18 cellular contexts compared by ENCODE assay signal in genomic region chr20:63068711-63069367, GRCh38.
DNase-seq lines count a peak whose midpoint lies in the region; ATAC-seq and TF ChIP-seq lines count a peak whose summit lies in the region.
"Had no signal": no experiment of that assay in that cellular context is flagged by ENCODE, and none has a peak within 500 bp of the region (broad histone marks: within the 10 kb centered on the region; RNA-seq: fewer than 3 reads in every experiment).

No MANE protein-coding gene starts in this region.

- no peak overlapping the region for H3K4me2 ChIP-seq in osteoblast (ENCODE audit: insufficient read depth, low read length)

- TF ChIP-seq CTCF in BE2C (IDR thresholded peaks at IDR 0.05; ENCODE audit: low read depth, low read length): no peak
- TF ChIP-seq CTCF in WTC11 (IDR thresholded peaks at IDR 0.05): no peak
- no peak for TF ChIP-seq CTCF in osteoblast (IDR thresholded peaks at IDR 0.05; ENCODE audit: extremely low read depth, low read depth, low read length)
- TF ChIP-seq CTCF in testis (IDR thresholded peaks at IDR 0.05): no peak

- H3K4me3 ChIP-seq in BE2C (ENCODE audit: low read depth, low read length) (no peak overlapping the region), osteoblast (ENCODE audit: insufficient read depth, low read length) (no peak overlapping the region), testis (no peak overlapping the region)

- H3K4me1 ChIP-seq in BE2C: no peaks in the 10 kb centered on the region; the same call in none of the 2 replicates
- H3K4me1 ChIP-seq in osteoblast (ENCODE audit: insufficient read depth, low read length): no peaks in the 10 kb centered on the region
- H3K4me1 ChIP-seq in testis: peaks cover 5% of the 10 kb centered on the region

- CTCF ChIA-PET in WTC11 (lab: Charles Lee): interaction anchor here (1.1 to 3.7 kb wide), 4 partner anchors 13 to 155 kb away, joined by 3 to 12 read pairs (median 6); no protein-coding TSS in a partner anchor

- H3K27me3 Mint-ChIP-seq in WTC11 (ENCODE audit: low read depth): peaks cover 26% of the 10 kb centered on the region

- POLR2A ChIA-PET in WTC11 (lab: Charles Lee): no interaction called here

- H3K4me3 Mint-ChIP-seq in WTC11: no peak overlapping the region
- H3K4me3 Mint-ChIP-seq: CD8-positive, alpha-beta memory T cell had no signal

- TF ChIP-seq POLR2A in testis (IDR thresholded peaks at IDR 0.05): no peak

- H3K27ac ChIP-seq in osteoblast (ENCODE audit: low read depth, low read length) (no peak overlapping the region), testis (no peak overlapping the region)

- H3K27me3 ChIP-seq in BE2C (peaks cover 20% of the 10 kb centered on the region), osteoblast (ENCODE audit: insufficient read depth, low read length) (peaks cover 16% of the 10 kb centered on the region), testis (no peaks in the 10 kb centered on the region)

- peaks cover 4% of the 10 kb centered on the region for H3K4me1 Mint-ChIP-seq in WTC11

- intact Hi-C loops in testis (cut with DNase I; ENCODE audit: low total_unique reads): no loop called here

- ATAC-seq in WTC11: no peak
- ATAC-seq in HG03520 (IDR thresholded peaks at IDR 0.05; ENCODE audit: unreplicated experiment): no peak
- ATAC-seq: HCT116 had no signal

- DNase-seq in activated naive CD4-positive, alpha-beta T cell treated with anti-CD3 and anti-CD28 coated beads, Interleukin-2, amount 50 U/mL, for 16 hours: peak; percentile 5
- no peak for DNase-seq in activated naive CD4-positive, alpha-beta T cell (lab: John Stamatoyannopoulos, UW)
- DNase-seq in BE2C: peak; percentile 4
- DNase-seq in WTC11 (ENCODE audit: low spot score): peak; percentile 4
- peak; percentile 37 for DNase-seq in osteoblast (ENCODE audit: insufficient read length, low spot score, missing footprints)
- DNase-seq in testis: no peak
- no peak for DNase-seq in amygdala (lab: John Stamatoyannopoulos, UW)
- DNase-seq: 8988T; IMR-90; NCI-H1105; NCI-H146; NCI-H2227 treated with DMSO at 0.1 percent for 48 hours; NCI-H510A treated with DMSO at 0.1 percent for 48 hours; NCI-H774; NK-92 treated with Interleukin-12 subunit alpha and Interleukin-12 subunit beta, amount 100 ng/mL, for 24 hours had no signal

- no peaks in the 10 kb centered on the region for H3K36me3 Mint-ChIP-seq in WTC11
- H3K36me3 Mint-ChIP-seq: CD8-positive, alpha-beta memory T cell had no signal

- no peaks in the 10 kb centered on the region for H3K79me2 ChIP-seq in osteoblast (ENCODE audit: insufficient read depth, low read length)

- 0 out of 2 replicates have a peak, but pooled peaks cover 3% of the 10 kb centered on the region for H3K9me3 Mint-ChIP-seq in WTC11

- H3K36me3 ChIP-seq in BE2C (no peaks in the 10 kb centered on the region), osteoblast (ENCODE audit: insufficient read depth, low read length) (no peaks in the 10 kb centered on the region), testis (ENCODE audit: low read depth, missing control alignments) (no peaks in the 10 kb centered on the region)

- WGBS in testis, 2 donors: 75 to 86% methylated on average over 5 to 10 of the region's 10 CpGs

- no peaks in the 10 kb centered on the region for H4K20me1 ChIP-seq in osteoblast (ENCODE audit: insufficient read depth, low read length)

- H3K9me3 ChIP-seq in BE2C (peaks cover 4% of the 10 kb centered on the region), osteoblast (ENCODE audit: low read depth, low read length) (no peaks in the 10 kb centered on the region), testis (no peaks in the 10 kb centered on the region)

- H3K27ac Mint-ChIP-seq in WTC11: no peak overlapping the region
- H3K27ac Mint-ChIP-seq: CD8-positive, alpha-beta memory T cell had no signal

- no peak overlapping the region for H2AFZ ChIP-seq in osteoblast (ENCODE audit: low read length)

TF ChIP-seq in WTC11, 78 proteins besides CTCF, POLR2A, EP300 and RAD21 (continues in another document):
- TF ChIP-seq ZNF671 (CRISPR knock-in tag; IDR thresholded peaks at IDR 0.05) (no peak), GRHL2 (CRISPR knock-in tag; IDR thresholded peaks at IDR 0.05; ENCODE audit: insufficient replicate concordance, severe bottlenecking) (no peak), TEAD1 (CRISPR knock-in tag; IDR thresholded peaks at IDR 0.05) (no peak), HMGA2 (CRISPR knock-in tag; IDR thresholded peaks at IDR 0.05) (no peak), ZNF317 (CRISPR knock-in tag; IDR thresholded peaks at IDR 0.05; ENCODE audit: borderline replicate concordance, low read depth) (no peak), E2F1 (CRISPR knock-in tag; IDR thresholded peaks at IDR 0.05) (no peak), AR (CRISPR knock-in tag; IDR thresholded peaks at IDR 0.05) (no peak), EMX1 (CRISPR knock-in tag; IDR thresholded peaks at IDR 0.05) (no peak), ARID4B (CRISPR knock-in tag; IDR thresholded peaks at IDR 0.05; ENCODE audit: borderline replicate concordance) (no peak), FOXJ3 (CRISPR knock-in tag; IDR thresholded peaks at IDR 0.05; ENCODE audit: borderline replicate concordance) (no peak), JAZF1 (CRISPR knock-in tag; IDR thresholded peaks at IDR 0.05) (no peak)

Comparison
In these comparisons a context has a peak if more than half of its experiments do, and no peak if none do; other contexts are left out.
1. DNase-seq: peak in activated naive CD4-positive, alpha-beta T cell treated with anti-CD3 and anti-CD28 coated beads, Interleukin-2, amount 50 U/mL, for 16 hours (single experiment), BE2C (single experiment), WTC11 (single experiment) and osteoblast (single experiment); none in activated naive CD4-positive, alpha-beta T cell (0 of 4), testis (single experiment) and amygdala (0 of 56).